23 cellular contexts compared by ENCODE assay signal in the genomic region with DNA sequence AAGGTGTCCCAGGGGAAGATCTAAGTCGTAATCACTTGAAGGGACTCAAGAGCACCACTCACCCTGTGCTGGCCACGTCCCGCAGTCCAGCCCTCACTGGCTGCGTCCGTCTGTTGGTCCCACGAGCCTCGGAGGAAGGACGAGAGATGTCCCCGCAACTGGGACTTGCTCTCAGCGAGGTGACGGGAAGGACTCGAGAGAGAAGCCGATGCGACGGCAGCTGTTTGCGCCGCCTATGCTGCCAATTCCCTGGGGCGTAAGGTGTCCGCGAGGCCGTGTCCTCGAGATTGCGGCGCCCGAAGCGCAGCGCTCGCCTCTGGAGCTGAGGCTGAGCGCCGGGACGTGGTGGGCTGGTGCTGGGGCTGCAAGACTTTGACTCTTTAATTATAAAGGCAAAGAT.
"Had no signal": no experiment of that assay in that cellular context is flagged by ENCODE, and none has a peak within 500 bp of the region (broad histone marks: within the 10 kb centered on the region; RNA-seq: fewer than 3 reads in every experiment).

No MANE protein-coding gene starts in this region.

- H3K27me3 Mint-ChIP-seq: naive thymus-derived CD8-positive, alpha-beta T cell; stimulated activated naive CD8-positive, alpha-beta T cell treated with anti-CD3 and anti-CD28 coated beads, Interleukin-15, Interleukin-2, amounts not matched to agents 100 ng/mL and 50 ng/mL, for 24 hours had no signal

- H3K4me3 Mint-ChIP-seq: immature natural killer cell; naive thymus-derived CD8-positive, alpha-beta T cell; nephron; neural crest cell; stimulated activated effector memory CD8-positive, alpha-beta T cell treated with anti-CD3 and anti-CD28 coated beads, Interleukin-12 subunit alpha, Interleukin-12 subunit beta, amount 100 ng/mL, for 72 hours; stimulated activated naive CD8-positive, alpha-beta T cell treated with anti-CD3 and anti-CD28 coated beads, Interleukin-15, Interleukin-2, amounts not matched to agents 100 ng/mL and 50 ng/mL, for 24 hours had no signal

- H3K4me1 ChIP-seq: lower lobe of right lung, pancreas, psoas muscle, suprapubic skin, tibial artery, upper lobe of right lung had no signal

- DNase-seq: hippocampal formation; immature natural killer cell; lower lobe of right lung; mammary epithelial cell; mesenchymal stem cell; naive thymus-derived CD8-positive, alpha-beta T cell; nucleus accumbens; stimulated activated CD4-positive, alpha-beta T cell treated with anti-CD3 and anti-CD28 coated beads, Interleukin-4, amount 100 ng/mL, for 24 hours; stimulated activated naive CD4-positive, alpha-beta T cell; tibial artery; trophoblast cell; upper lobe of right lung had no signal

- H3K9me3 ChIP-seq: pancreas, psoas muscle, suprapubic skin, thoracic aorta, tibial artery, upper lobe of right lung had no signal

- H3K4me1 Mint-ChIP-seq: immature natural killer cell; naive thymus-derived CD8-positive, alpha-beta T cell; nephron; neural crest cell; stimulated activated effector memory CD8-positive, alpha-beta T cell treated with anti-CD3 and anti-CD28 coated beads, Interleukin-12 subunit alpha, Interleukin-12 subunit beta, amount 100 ng/mL, for 72 hours had no signal

- H3K27ac ChIP-seq: lower lobe of right lung, pancreas, psoas muscle, skin epidermis, suprapubic skin, thoracic aorta, tibial artery, upper lobe of right lung had no signal

- ATAC-seq: left lobe of liver; lower lobe of right lung; naive thymus-derived CD8-positive, alpha-beta T cell; pancreas; psoas muscle; sciatic nerve; stimulated activated effector memory CD8-positive, alpha-beta T cell treated with anti-CD3 and anti-CD28 coated beads, Interleukin-12 subunit alpha, Interleukin-12 subunit beta, amount 100 ng/mL, for 72 hours; upper lobe of right lung had no signal

- H3K27ac Mint-ChIP-seq: immature natural killer cell; naive thymus-derived CD8-positive, alpha-beta T cell; nephron; stimulated activated effector memory CD8-positive, alpha-beta T cell treated with anti-CD3 and anti-CD28 coated beads, Interleukin-12 subunit alpha, Interleukin-12 subunit beta, amount 100 ng/mL, for 72 hours; stimulated activated naive CD8-positive, alpha-beta T cell treated with anti-CD3 and anti-CD28 coated beads, Interleukin-15, Interleukin-2, amounts not matched to agents 100 ng/mL and 50 ng/mL, for 24 hours had no signal

- H3K4me3 ChIP-seq: lower lobe of right lung, pancreas, psoas muscle, skin epidermis, suprapubic skin, thoracic aorta, tibial artery, upper lobe of right lung had no signal

- H3K36me3 Mint-ChIP-seq: immature natural killer cell; naive thymus-derived CD8-positive, alpha-beta T cell; stimulated activated effector memory CD8-positive, alpha-beta T cell treated with anti-CD3 and anti-CD28 coated beads, Interleukin-12 subunit alpha, Interleukin-12 subunit beta, amount 100 ng/mL, for 72 hours had no signal

- H3K27me3 ChIP-seq: pancreas, suprapubic skin, tibial artery, upper lobe of right lung had no signal

- H3K36me3 ChIP-seq: lower lobe of right lung, pancreas, suprapubic skin, thoracic aorta, tibial artery, upper lobe of right lung had no signal
